In genomic region chr17:6056104-6056503, GRCh38 we compare ENCODE assay signal across 18 cellular contexts. TPM values are rescaled to one million over a fixed set of nuclear protein-coding genes. Genes with fewer than 3 reads are reported as not detected.
A peak's percentile ranks its signal among the peaks of the same experiment; 100 is the strongest.
DNase-seq lines count a peak whose midpoint lies in the region; ATAC-seq, FAIRE-seq and TF ChIP-seq lines count a peak whose summit lies in the region.
"Had no signal": no experiment of that assay in that cellular context is flagged by ENCODE, and none has a peak within 500 bp of the region (broad histone marks: within the 10 kb centered on the region; RNA-seq: fewer than 3 reads in every experiment).

No MANE protein-coding gene starts in this region.

- TF ChIP-seq POLR2A in H1 (IDR thresholded peaks at IDR 0.05; ENCODE audit: control extremely low read depth in 1 of 2, low read depth in 2 of 2, low read length in 2 of 2) (no peak), gastroesophageal sphincter (IDR thresholded peaks at IDR 0.05) (no peak)

- POLR2A ChIA-PET in H1 (lab: Charles Lee; ENCODE audit: partially characterized antibody), result no interaction called here
- POLR2A ChIA-PET in activated CD4-positive, alpha-beta T cell treated with anti-CD3 and anti-CD28 coated beads for 36 hours (lab: Charles Lee), result no interaction called here

- H3K4me1 Mint-ChIP-seq in T-helper 17 cell (peaks cover 2% of the 10 kb centered on the region), neural progenitor cell (peaks cover 41% of the 10 kb centered on the region)
- H3K4me1 Mint-ChIP-seq in activated CD4-positive, alpha-beta T cell treated with anti-CD3 and anti-CD28 coated beads for 36 hours, result no peaks in the 10 kb centered on the region
- H3K4me1 Mint-ChIP-seq: CD4-positive, CD25-positive, alpha-beta regulatory T cell had no signal

- H2AK5ac ChIP-seq in H1 (ENCODE audit: low read depth, low read length), result no peak overlapping the region

- no peak overlapping the region for H3K18ac ChIP-seq in H1 (ENCODE audit: extremely low read depth, low read length)

- H3K14ac ChIP-seq in H1 (ENCODE audit: insufficient read length), result no peak overlapping the region

- H3K36me3 Mint-ChIP-seq in T-helper 17 cell (ENCODE audit: low read depth) (peaks cover 7% of the 10 kb centered on the region), neural progenitor cell (no peaks in the 10 kb centered on the region)
- no peaks in the 10 kb centered on the region for H3K36me3 Mint-ChIP-seq in activated CD4-positive, alpha-beta T cell treated with anti-CD3 and anti-CD28 coated beads for 36 hours (ENCODE audit: low read depth)
- H3K36me3 Mint-ChIP-seq: CD4-positive, CD25-positive, alpha-beta regulatory T cell; CD8-positive, alpha-beta T cell had no signal

- H3K56ac ChIP-seq in H1 (replicated peaks; ENCODE audit: insufficient read length, low read depth, low read length), result no peak overlapping the region

- no peak overlapping the region for H2BK20ac ChIP-seq in H1 (ENCODE audit: low read length)

- H4K91ac ChIP-seq in H1 (replicated peaks; ENCODE audit: insufficient read length, low read length), result no peak overlapping the region

- intact Hi-C loops in activated CD4-positive, alpha-beta T cell treated with anti-CD3 and anti-CD28 coated beads for 36 hours (cut with DNase I, micrococcal nuclease), result no loop called here

- CTCF ChIA-PET in H1 (lab: Charles Lee; ENCODE audit: partially characterized antibody), result interaction anchor here (0.6 kb wide), 1 partner anchor 13 kb away, joined by 3 read pairs; no protein-coding TSS in a partner anchor
- CTCF ChIA-PET in activated CD4-positive, alpha-beta T cell treated with anti-CD3 and anti-CD28 coated beads for 36 hours (lab: Charles Lee), result no interaction called here

- H3K4ac ChIP-seq in H1 (replicated peaks; ENCODE audit: insufficient read length, low read depth, low read length), result no peak overlapping the region

- H2BK5ac ChIP-seq in H1 (ENCODE audit: low read depth, low read length), result no peak overlapping the region

- ATAC-seq in T-helper 17 cell, result no peak
- no peak for ATAC-seq in gastroesophageal sphincter
- ATAC-seq in activated CD4-positive, alpha-beta T cell treated with anti-CD3 and anti-CD28 coated beads for 36 hours, result no peak
- no peak for ATAC-seq in GM21360 (IDR thresholded peaks at IDR 0.05; ENCODE audit: unreplicated experiment)
- ATAC-seq: CD8-positive, alpha-beta T cell; GM23338 had no signal

- no peaks in the 10 kb centered on the region for H3K79me1 ChIP-seq in H1 (ENCODE audit: low read depth, low read length)

- H3K27me3 Mint-ChIP-seq in T-helper 17 cell (peaks cover 69% of the 10 kb centered on the region), neural progenitor cell (ENCODE audit: insufficient read depth, low read depth) (peaks cover 11% of the 10 kb centered on the region)
- H3K27me3 Mint-ChIP-seq in activated CD4-positive, alpha-beta T cell treated with anti-CD3 and anti-CD28 coated beads for 36 hours, result peaks cover 26% of the 10 kb centered on the region
- H3K27me3 Mint-ChIP-seq: CD4-positive, CD25-positive, alpha-beta regulatory T cell had no signal

- DNase-seq in T-helper 17 cell (no peak), H1 (ENCODE audit: low read depth in 1 of 2, low spot score in 2 of 2) (no peak), neural progenitor cell (ENCODE audit: low spot score) (no peak)
- no peak for DNase-seq in activated CD4-positive, alpha-beta T cell treated with anti-CD3 and anti-CD28 coated beads for 36 hours
- DNase-seq: C1 segment of cervical spinal cord; Caco-2; CD4-positive, CD25-positive, alpha-beta regulatory T cell; CD8-positive, alpha-beta T cell; DMS153; DND-41; HFFc6 had no signal

- H3K79me2 ChIP-seq in H1 (ENCODE audit: control insufficient read depth in 1 of 2, insufficient read depth in 2 of 2, low read length in 2 of 2), result no peaks in the 10 kb centered on the region
- no peaks in the 10 kb centered on the region for H3K79me2 ChIP-seq in neural progenitor cell (ENCODE audit: low read depth)

- no peak overlapping the region for H3K27ac ChIP-seq in H1 (ENCODE audit: low read depth, low read length)
- H3K27ac ChIP-seq in neural progenitor cell, result no peak overlapping the region
- no peak overlapping the region for H3K27ac ChIP-seq in gastroesophageal sphincter

- FAIRE-seq in H1 (lab: Jason Lieb, UNC), result no peak
- FAIRE-seq: G401.6, GM12892, H54 had no signal

- H3K4me1 ChIP-seq in H1 (replicated peaks in 1 of 4; ENCODE audit: control insufficient read depth in 3 of 4, insufficient read depth in 4 of 4, low read length in 3 of 4) (no peaks in the 10 kb centered on the region; a peak in 1 of 7 replicates), neural progenitor cell (peaks cover 4% of the 10 kb centered on the region), gastroesophageal sphincter (no peaks in the 10 kb centered on the region)
- H3K4me1 ChIP-seq: Caco-2, HAP-1 had no signal

- H3K27me3 ChIP-seq in H1 (replicated peaks in 1 of 4; ENCODE audit: control insufficient read depth in 3 of 4, extremely low read depth in 1 of 4, insufficient read depth in 3 of 4, low read length in 3 of 4) (no peaks in the 10 kb centered on the region), neural progenitor cell (no peaks in the 10 kb centered on the region), gastroesophageal sphincter (peaks cover 52% of the 10 kb centered on the region)

- H3K4me3 ChIP-seq in H1 (ENCODE audit: extremely low read depth in 1 of 4, insufficient read depth in 2 of 4, low read depth in 3 of 4, low read length in 4 of 4) (no peak overlapping the region), neural progenitor cell (no peak overlapping the region), gastroesophageal sphincter (no peak overlapping the region)
- H3K4me3 ChIP-seq: GM23338, HAP-1 had no signal

- no peak overlapping the region for H2BK12ac ChIP-seq in H1 (ENCODE audit: low read depth, low read length)

- H4K5ac ChIP-seq in H1 (ENCODE audit: insufficient read length, low read depth, low read length), result no peak overlapping the region

- H4K8ac ChIP-seq in H1 (ENCODE audit: extremely low read depth, insufficient read depth, low read length), result no peak overlapping the region

- H3K9ac ChIP-seq in H1 (replicated peaks in 1 of 4; ENCODE audit: extremely low read depth in 1 of 4, low read depth in 3 of 4, low read length in 3 of 4) (no peak overlapping the region), neural progenitor cell (no peak overlapping the region)

- H4K20me1 ChIP-seq in H1 (replicated peaks in 1 of 2; ENCODE audit: control insufficient read depth in 1 of 2, insufficient read depth in 2 of 2, low read length in 2 of 2) (no peaks in the 10 kb centered on the region), neural progenitor cell (ENCODE audit: low read depth) (no peaks in the 10 kb centered on the region)

- H3K9me3 Mint-ChIP-seq in neural progenitor cell, result peaks cover 5% of the 10 kb centered on the region
- H3K9me3 Mint-ChIP-seq in activated CD4-positive, alpha-beta T cell treated with anti-CD3 and anti-CD28 coated beads for 36 hours (ENCODE audit: low read depth), result no peaks in the 10 kb centered on the region
- H3K9me3 Mint-ChIP-seq: CD4-positive, CD25-positive, alpha-beta regulatory T cell; CD8-positive, alpha-beta T cell; GM23338 had no signal

- no peak overlapping the region for H2BK15ac ChIP-seq in H1 (ENCODE audit: low read length)

- no peaks in the 10 kb centered on the region for H3K9me3 ChIP-seq in T-helper 17 cell (ENCODE audit: control insufficient read depth, low read length, poor library complexity, severe bottlenecking)
- no peaks in the 10 kb centered on the region for H3K9me3 ChIP-seq in H1 (ENCODE audit: insufficient read depth in 2 of 2, low read depth in 1 of 2, low read length in 1 of 2)
- H3K9me3 ChIP-seq in neural progenitor cell (ENCODE audit: low read depth), result no peaks in the 10 kb centered on the region
- no peaks in the 10 kb centered on the region for H3K9me3 ChIP-seq in gastroesophageal sphincter
- H3K9me3 ChIP-seq: Caco-2, HAP-1 had no signal

- no peak for TF ChIP-seq CTCF in H1 (IDR thresholded peaks at IDR 0.05; ENCODE audit: control extremely low read depth in 1 of 3, insufficient read depth in 1 of 3, low read depth in 1 of 3, low read length in 3 of 3)
- TF ChIP-seq CTCF in neural progenitor cell (IDR thresholded peaks at IDR 0.05), result no peak
- TF ChIP-seq CTCF in gastroesophageal sphincter (IDR thresholded peaks at IDR 0.05), result no peak

- H3F3A ChIP-seq in neural progenitor cell (ENCODE audit: low read depth), result no peaks in the 10 kb centered on the region

- no peak overlapping the region for H2BK120ac ChIP-seq in H1 (replicated peaks; ENCODE audit: low read depth, low read length)

- peaks cover 2% of the 10 kb centered on the region; the same call in 1 of the 2 replicates for H3K23me2 ChIP-seq in H1 (ENCODE audit: low read depth, low read length)

- WGBS in H1 (ENCODE audit: extremely low coverage in 1 of 2, insufficient coverage in 1 of 2, insufficient read length in 1 of 2, insufficient replicate concordance in 2 of 2, low coverage in 1 of 2, low lambda C conversion rate in 2 of 2, missing lambda C conversion rate in 1 of 2), 2 experiments, result 97% methylated on average over 2 of the region's 2 CpGs; no CpG with 5 or more reads in 1 of the 2 experiments
- 85 to 88% methylated on average over 2 of the region's 2 CpGs for WGBS in gastroesophageal sphincter (ENCODE audit: low coverage in 1 of 2), 2 donors

- H3K27ac Mint-ChIP-seq in T-helper 17 cell (no peak overlapping the region), neural progenitor cell (peak overlapping the region; percentile 79)
- H3K27ac Mint-ChIP-seq in activated CD4-positive, alpha-beta T cell treated with anti-CD3 and anti-CD28 coated beads for 36 hours, result no peak overlapping the region
- H3K27ac Mint-ChIP-seq: CD4-positive, CD25-positive, alpha-beta regulatory T cell; CD8-positive, alpha-beta T cell; GM23338; HFFc6 had no signal

- H2AFZ ChIP-seq in H1 (ENCODE audit: low read length) (no peak overlapping the region), neural progenitor cell (replicated peaks) (no peak overlapping the region)

- H3K36me3 ChIP-seq in H1 (ENCODE audit: control insufficient read depth in 2 of 4, insufficient read depth in 4 of 4, low read length in 3 of 4), result no peaks in the 10 kb centered on the region
- no peaks in the 10 kb centered on the region for H3K36me3 ChIP-seq in neural progenitor cell
- no peaks in the 10 kb centered on the region for H3K36me3 ChIP-seq in gastroesophageal sphincter
- H3K36me3 ChIP-seq: HAP-1 had no signal

- no peak overlapping the region for H3K4me2 ChIP-seq in H1 (ENCODE audit: insufficient read depth in 1 of 2, low read depth in 2 of 2, low read length in 2 of 2)
- no peak overlapping the region for H3K4me2 ChIP-seq in neural progenitor cell
- H3K4me2 ChIP-seq: GM23338 had no signal

- H3K4me3 Mint-ChIP-seq in T-helper 17 cell (peak overlapping the region; percentile 25), neural progenitor cell (no peak overlapping the region)
- no peak overlapping the region for H3K4me3 Mint-ChIP-seq in activated CD4-positive, alpha-beta T cell treated with anti-CD3 and anti-CD28 coated beads for 36 hours
- H3K4me3 Mint-ChIP-seq: CD4-positive, CD25-positive, alpha-beta regulatory T cell; CD8-positive, alpha-beta T cell; GM23338; HFFc6 had no signal

- TF ChIP-seq EP300 in H1 (IDR thresholded peaks at IDR 0.05; ENCODE audit: borderline replicate concordance in 1 of 2, low read depth in 2 of 2, low read length in 2 of 2) (no peak), gastroesophageal sphincter (IDR thresholded peaks at IDR 0.05) (no peak)

- no peak for TF ChIP-seq RAD21 in H1 (IDR thresholded peaks at IDR 0.05 in 1 of 2, conservative IDR thresholded peaks at IDR 0.05 in 1 of 2; ENCODE audit: low read depth in 2 of 2, low read length in 2 of 2)

- H3K23ac ChIP-seq in H1 (ENCODE audit: insufficient read length), result no peak overlapping the region

RNA-seq across cellular contexts. Expression of gene WSCD1, which starts 14.1 kb away (rescaled TPM):
- total RNA-seq in T-helper 17 cell, result under 1 TPM in 1 of 2 donors, not detected in 1; 0.15 TPM
- total RNA-seq in H1 (2021; fragmentation: NEBNext Ultra II Directional; extraction: Animal tissue kit (Norgen Biotek cat#: 25700)), result 39.0 and 47.4 TPM in 2 replicates
- 21.9 and 26.6 TPM in 2 replicates for polyA plus RNA-seq in H1 (2011; rRNA removed)
- 20.6 TPM for polyA plus RNA-seq in H1 (2011; cell fraction: cytosol; rRNA removed)
- 31.5 TPM for polyA plus RNA-seq in H1 (2011; cell fraction: nucleus; rRNA removed)
- 18.6 to 27.6 TPM (median 23.2 TPM) in 4 replicates for polyA plus RNA-seq in H1 (2012, experiment 1 of 2)
- 18.5 TPM for polyA plus RNA-seq in H1 (2012, experiment 2 of 2)
- 17.1 TPM for polyA plus RNA-seq in H1 (2013, experiment 1 of 2)
- 18.2 TPM for polyA plus RNA-seq in H1 (2013, experiment 2 of 2)
- polyA minus RNA-seq in H1 (2011; rRNA and poly(A)+ RNA removed), result 31.8 and 32.3 TPM in 2 replicates
- 32.1 TPM for polyA minus RNA-seq in H1 (2011; cell fraction: cytosol; rRNA and poly(A)+ RNA removed)
- polyA minus RNA-seq in H1 (2011; cell fraction: nucleus; rRNA and poly(A)+ RNA removed), result 18.6 TPM
- total RNA-seq in neural progenitor cell (ENCODE audit: low replicate concordance), result 20.2 and 41.3 TPM in 2 replicates
- 10 to 100 TPM in 1 of 4 donors, 1 to 10 TPM in 3; 3.2 to 10.1 (median 5.3) TPM for total RNA-seq in gastroesophageal sphincter
- total RNA-seq in activated CD4-positive, alpha-beta T cell treated with anti-CD3 and anti-CD28 coated beads for 36 hours, result under 1 TPM; 0.04 to 0.16 TPM
- total RNA-seq: Caco-2; CD4-positive, CD25-positive, alpha-beta regulatory T cell; CD8-positive, alpha-beta T cell; HFFc6 had no signal
- polyA plus RNA-seq: CD4-positive, CD25-positive, alpha-beta regulatory T cell had no signal
